ENCODE assay signal across 24 cellular contexts in the genomic region with DNA sequence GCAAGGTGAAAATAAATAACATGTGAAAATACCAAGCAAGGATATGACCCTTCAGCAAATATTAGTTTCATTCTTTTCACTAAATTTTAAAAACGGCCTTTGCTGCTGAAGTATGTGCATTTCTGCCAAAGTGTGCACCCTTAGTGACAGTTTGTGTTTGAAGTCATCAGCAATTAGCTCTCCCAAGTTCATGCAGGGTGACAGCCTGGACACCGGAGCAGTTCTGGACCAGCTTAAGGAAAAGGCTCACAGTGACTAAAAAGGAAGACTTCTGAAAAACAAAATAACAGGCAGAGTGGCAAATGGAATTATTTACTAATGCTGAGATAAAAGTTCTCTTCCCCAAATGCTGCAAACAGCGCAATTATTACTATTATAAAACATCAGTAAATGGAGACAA.
"Had no signal": no experiment of that assay in that cellular context is flagged by ENCODE, and none has a peak within 500 bp of the region (broad histone marks: within the 10 kb centered on the region; RNA-seq: fewer than 3 reads in every experiment).

No MANE protein-coding gene starts in this region.

- H3K27me3 ChIP-seq: neural progenitor cell, ovary, right lobe of liver, sigmoid colon, stomach, thyroid gland, tibial nerve, upper lobe of left lung, vagina had no signal

- H3K4me3 ChIP-seq: neural progenitor cell, ovary, psoas muscle, right lobe of liver, sigmoid colon, stomach, thoracic aorta, thyroid gland, tibial nerve, upper lobe of left lung, vagina had no signal

- H3K9me3 ChIP-seq: ovary, psoas muscle, right lobe of liver, sigmoid colon, thoracic aorta, thyroid gland, upper lobe of left lung, vagina had no signal

- DNase-seq: natural killer cell; occipital lobe; ovary; posterior cingulate gyrus; psoas muscle; right cardiac atrium; right lobe of liver; sigmoid colon; small intestine; stimulated activated CD4-positive, alpha-beta T cell treated with anti-CD3 and anti-CD28 coated beads, Interleukin-15, amount 100 ng/mL, for 24 hours; stimulated activated CD4-positive, alpha-beta T cell treated with anti-CD3 and anti-CD28 coated beads, Interleukin-2, amount 100 ng/mL, for 24 hours; stimulated activated CD4-positive, alpha-beta T cell treated with anti-CD3 and anti-CD28 coated beads, Interleukin-2, amount 100 ng/mL, for 48 hours; stimulated activated CD4-positive, alpha-beta T cell treated with anti-CD3 and anti-CD28 coated beads, Interleukin-4, amount 100 ng/mL, for 24 hours; stimulated activated naive B cell treated with anti-CD40 and anti-IgM and Interleukin-4, amounts not matched to agents 10 μg/mL and 1 μg/mL and 100 μg/mL, for 72 hours; stimulated activated naive CD4-positive, alpha-beta T cell treated with Interleukin-2 at 50 U/mL for 16 hours; stomach; thyroid gland; trophoblast cell; upper lobe of left lung had no signal

- H3K36me3 ChIP-seq: neural progenitor cell, ovary, right lobe of liver, sigmoid colon, stomach, thoracic aorta, thyroid gland, tibial nerve, upper lobe of left lung, vagina had no signal

- H3K4me1 ChIP-seq: parathyroid adenoma, psoas muscle, right lobe of liver, sigmoid colon, stomach, thyroid gland, vagina had no signal

- H3K27ac ChIP-seq: neural progenitor cell, ovary, parathyroid adenoma, psoas muscle, right lobe of liver, sigmoid colon, stomach, thoracic aorta, thyroid gland, tibial nerve, upper lobe of left lung, vagina had no signal
